8 cellular contexts compared by ENCODE assay signal in genomic region chr3:160225181-160226025, GRCh38. TPM values are rescaled to one million over a fixed set of nuclear protein-coding genes. Genes with fewer than 3 reads are reported as not detected.
A peak's percentile ranks its signal among the peaks of the same experiment; 100 is the strongest.
DNase-seq lines count a peak whose midpoint lies in the region; ATAC-seq and TF ChIP-seq lines count a peak whose summit lies in the region.

Gene C3orf80 (plus strand): TSS chr3:160225422. CDS start chr3:160225636, 214 bp downstream.

- H3K4me1 ChIP-seq in ES-I3 (ENCODE audit: insufficient read depth, low read length) (no peaks in the 10 kb centered on the region), Peyer's patch (peaks cover 5 to 22% (median 11%) of the 10 kb centered on the region in 4 donors), heart right ventricle (peaks cover 0 to 25% (median 19%) of the 10 kb centered on the region in 9 donors)

- H3K9me3 Mint-ChIP-seq in activated naive CD4-positive, alpha-beta T cell treated with anti-CD3 and anti-CD28 coated beads, Interleukin-2, amount 50 U/mL, for 72 hours: no peaks in the 10 kb centered on the region

- TF ChIP-seq POLR2A in Peyer's patch (IDR thresholded peaks at IDR 0.05): no peak

- peaks cover 0 to 23% of the 10 kb centered on the region in 2 donors for H3K27me3 ChIP-seq in Peyer's patch
- H3K27me3 ChIP-seq in heart right ventricle: peaks cover 9 to 85% (median 50%) of the 10 kb centered on the region in 7 donors

- H3K9me3 ChIP-seq in ES-I3 (ENCODE audit: control insufficient read depth, insufficient read depth, low read length) (no peaks in the 10 kb centered on the region), Peyer's patch (no peaks in the 10 kb centered on the region), heart right ventricle (no peaks in the 10 kb centered on the region)

- DNase-seq in HUDEP-2 (lab: John Stamatoyannopoulos, UW; ENCODE audit: unreplicated experiment in 76 of 76): peak in 67 of 76 experiments; percentile 6 to 78 (median 49)
- DNase-seq in Peyer's patch: peak in 2 of 3 donors; percentile 49 to 62
- peak; percentile 57 for DNase-seq in activated naive CD4-positive, alpha-beta T cell treated with anti-CD3 and anti-CD28 coated beads, Interleukin-2, amount 50 U/mL, for 72 hours (ENCODE audit: low spot score in 2 of 2)
- peak; percentile 21 to 41 for DNase-seq in heart right ventricle
- peak; percentile 29 to 95 (median 66) for DNase-seq in posterior cingulate gyrus
- no peak for DNase-seq in COLO829 (ENCODE audit: low spot score)

- peak within 1 kb of the TSS; percentile 66 for H3K9ac ChIP-seq in ES-I3 (ENCODE audit: low read depth, low read length)

- 0 to 1% methylated on average over 79 to 103 of the region's 103 CpGs for WGBS in heart right ventricle, 2 donors

- H3K27ac Mint-ChIP-seq in activated naive CD4-positive, alpha-beta T cell treated with anti-CD3 and anti-CD28 coated beads, Interleukin-2, amount 50 U/mL, for 72 hours: no peak within 1 kb of the TSS

- H3K36me3 ChIP-seq in ES-I3 (ENCODE audit: insufficient read depth, low read length) (no peaks in the 10 kb centered on the region), Peyer's patch (no peaks in the 10 kb centered on the region), heart right ventricle (no peaks in the 10 kb centered on the region)

- H3K36me3 Mint-ChIP-seq in activated naive CD4-positive, alpha-beta T cell treated with anti-CD3 and anti-CD28 coated beads, Interleukin-2, amount 50 U/mL, for 72 hours: peaks cover 0 to 14% of the 10 kb centered on the region in 2 donors

- H3K27ac ChIP-seq in Peyer's patch: peak within 1 kb of the TSS in 1 of 4 donors; percentile 25
- H3K27ac ChIP-seq in heart right ventricle: peak within 1 kb of the TSS in 2 of 10 donors; percentile 5 to 47

- TF ChIP-seq CTCF in Peyer's patch (IDR thresholded peaks at IDR 0.05): peak in 2 of 6 experiments; percentile 2 to 7
- peak in 6 of 9 donors; percentile 8 to 52 (median 30) for TF ChIP-seq CTCF in heart right ventricle (IDR thresholded peaks at IDR 0.05)

- ATAC-seq in GM21576 (IDR thresholded peaks at IDR 0.05; ENCODE audit: unreplicated experiment) (peak; percentile 80), heart right ventricle (peak; percentile 67 to 88 (median 78))
- peak; percentile 84 to 87 for ATAC-seq in activated naive CD4-positive, alpha-beta T cell treated with anti-CD3 and anti-CD28 coated beads, Interleukin-2, amount 50 U/mL, for 72 hours

- intact Hi-C loops in heart right ventricle (cut with DNase I): loop anchor here in 1 of 10 donors (5.0 kb wide), 1 partner anchor 117 kb away; no protein-coding TSS in a partner anchor
- intact Hi-C loops in posterior cingulate gyrus (cut with DNase I): no loop called here

- H3K4me3 ChIP-seq in Peyer's patch: peak within 1 kb of the TSS; percentile 36 to 67 (median 58)
- H3K4me3 ChIP-seq in heart right ventricle: peak within 1 kb of the TSS; percentile 40 to 70 (median 60)

RNA-seq across cellular contexts. Expression of gene C3orf80, which starts in this region (rescaled TPM):
- total RNA-seq in Peyer's patch (under 1 TPM in 2 of 4 donors, not detected in 2; 0.57 to 0.88 TPM), heart right ventricle (under 1 TPM in 8 of 10 donors, not detected in 2; 0.09 to 0.70 (median 0.19) TPM)
- total RNA-seq in activated naive CD4-positive, alpha-beta T cell treated with anti-CD3 and anti-CD28 coated beads, Interleukin-2, amount 50 U/mL, for 72 hours: under 1 TPM in 1 of 2 donors, not detected in 1; 0.11 TPM
- under 1 TPM in 1 of 2 donors, not detected in 1; 0.10 TPM for polyA plus RNA-seq in heart right ventricle

Comparison
In these comparisons a context has a peak if more than half of its experiments do, and no peak if none do; other contexts are left out.
1. Peak in DNase-seq and H3K4me3 ChIP-seq in Peyer's patch; RNA of the gene not detected or under 1 TPM.
2. Peak in DNase-seq and ATAC-seq in activated naive CD4-positive, alpha-beta T cell treated with anti-CD3 and anti-CD28 coated beads, Interleukin-2, amount 50 U/mL, for 72 hours; RNA of the gene not detected or under 1 TPM.
3. Peak in DNase-seq, ATAC-seq and H3K4me3 ChIP-seq in heart right ventricle; RNA of the gene not detected or under 1 TPM.